Comparison of ENCODE assay signal across 1 cellular context in the genomic region with DNA sequence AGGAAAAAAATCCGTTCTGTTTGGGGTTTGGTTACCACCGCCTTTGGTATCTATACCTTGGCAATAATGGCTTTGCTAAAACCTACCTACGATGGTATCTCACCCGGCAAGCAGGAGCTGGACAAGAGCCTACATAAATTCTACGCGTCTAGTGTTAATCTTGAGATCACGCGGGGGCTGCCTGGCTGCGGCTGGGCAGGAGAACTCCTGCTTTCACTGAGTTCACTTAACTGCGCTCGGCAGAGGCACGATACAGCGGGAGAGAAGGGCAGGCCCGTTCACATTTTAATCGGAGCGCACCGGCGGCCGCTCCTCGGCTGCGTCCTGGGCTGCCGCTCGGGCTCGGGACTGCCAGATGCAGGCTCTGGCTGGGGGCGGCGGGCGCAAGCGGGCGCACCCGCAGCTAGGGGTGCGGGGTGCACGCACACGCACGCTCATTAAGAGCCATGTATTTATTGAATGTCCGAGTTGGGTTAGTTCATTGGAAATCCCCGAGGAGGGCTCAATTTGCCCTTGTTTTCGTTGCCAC.
TF ChIP-seq lines count a peak whose summit lies in the region.

No MANE protein-coding gene starts in this region.

TF ChIP-seq in GM23338, 12 proteins besides CTCF, POLR2A, EP300 and RAD21 (continued from another document):
- TF ChIP-seq ZNF462 (CRISPR knock-in tag; IDR thresholded peaks at IDR 0.05), result no peak
- peak; percentile 81 for TF ChIP-seq EZH2 (IDR thresholded peaks at IDR 0.05; ENCODE audit: low read depth, unreplicated experiment)
- no peak for TF ChIP-seq ZNF331 (CRISPR knock-in tag; IDR thresholded peaks at IDR 0.05; ENCODE audit: low read depth)
- no peak for TF ChIP-seq POLR2AphosphoS5 (IDR thresholded peaks at IDR 0.05; ENCODE audit: low read depth)
- no peak for TF ChIP-seq JUNB (IDR thresholded peaks at IDR 0.05; ENCODE audit: unreplicated experiment)
- TF ChIP-seq ETS1 (IDR thresholded peaks at IDR 0.05), result no peak
- no peak for TF ChIP-seq NANOG (IDR thresholded peaks at IDR 0.05; ENCODE audit: borderline replicate concordance)
- TF ChIP-seq EZH2phosphoT487 (IDR thresholded peaks at IDR 0.05; ENCODE audit: unreplicated experiment), result peak; percentile 71
TF ChIP-seq in GM23338: peak in this region for 2.
